ENCODE assay signal across 1 cellular context in genomic region chr7:151806204-151806603, GRCh38.
TF ChIP-seq lines count a peak whose summit lies in the region.

No MANE protein-coding gene starts in this region.

TF ChIP-seq in K562, 482 proteins besides CTCF, POLR2A, EP300 and RAD21 (continued from another document):
- TF ChIP-seq HMG20B (CRISPR knock-in tag; IDR thresholded peaks at IDR 0.05): no peak
- TF ChIP-seq, protein P1, sequence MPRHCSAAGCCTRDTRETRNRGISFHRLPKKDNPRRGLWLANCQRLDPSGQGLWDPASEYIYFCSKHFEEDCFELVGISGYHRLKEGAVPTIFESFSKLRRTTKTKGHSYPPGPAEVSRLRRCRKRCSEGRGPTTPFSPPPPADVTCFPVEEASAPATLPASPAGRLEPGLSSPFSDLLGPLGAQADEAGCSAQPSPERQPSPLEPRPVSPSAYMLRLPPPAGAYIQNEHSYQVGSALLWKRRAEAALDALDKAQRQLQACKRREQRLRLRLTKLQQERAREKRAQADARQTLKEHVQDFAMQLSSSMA (CRISPR knock-in tag; IDR thresholded peaks at IDR 0.05): no peak
- TF ChIP-seq CEBPB (tag; IDR thresholded peaks at IDR 0.05): no peak
